Comparison of ENCODE assay signal across 8 cellular contexts in the genomic region with DNA sequence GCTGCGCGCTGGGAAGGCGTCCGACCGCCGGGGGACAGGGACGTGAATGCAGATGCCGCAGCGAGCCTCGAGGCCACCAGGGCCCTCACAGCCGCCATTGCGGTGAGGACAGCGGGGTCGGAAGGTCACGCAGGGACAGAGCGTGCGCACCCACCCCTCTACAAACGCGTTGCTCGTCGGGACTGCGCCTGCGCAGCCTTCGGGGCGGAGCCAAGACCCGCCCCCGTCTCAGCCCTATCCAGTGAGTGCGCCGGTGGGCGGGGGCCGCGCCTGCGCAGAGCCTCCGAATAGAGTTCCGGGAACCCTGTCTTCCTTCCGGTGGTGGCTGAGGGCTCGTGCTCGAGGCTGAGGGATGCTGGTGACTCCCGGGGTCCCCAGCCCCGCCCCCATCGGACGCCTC.
DNase-seq lines count a peak whose midpoint lies in the region; ATAC-seq and TF ChIP-seq lines count a peak whose summit lies in the region.
"Not testable (repeated sequence)": the region's sequence is repeated elsewhere in the genome, so short reads cannot be mapped to it uniquely, and the experiment has no call there.

No MANE protein-coding gene starts in this region.

- not testable (repeated sequence) for H3K27ac ChIP-seq in KMS-11; iPS-18a (ENCODE audit: low read length)

- peak overlapping the region; percentile 22; the same call in 1 of the 2 replicates for H3K9ac ChIP-seq in KMS-11
- not testable (repeated sequence) for H3K9ac ChIP-seq in iPS-18a (ENCODE audit: low read length)

- H3K27me3 Mint-ChIP-seq in stimulated activated naive CD8-positive, alpha-beta T cell treated with anti-CD3 and anti-CD28 coated beads, Interleukin-15, amount 100 ng/mL, for 72 hours: not testable (repeated sequence)

- not testable (repeated sequence) for H2AFZ ChIP-seq in KMS-11 (ENCODE audit: low read depth)

- not testable (repeated sequence) for H3K36me3 ChIP-seq in KMS-11 (ENCODE audit: insufficient read depth); iPS-18a (ENCODE audit: control insufficient read depth, low read depth, low read length)

- H3K4me3 Mint-ChIP-seq in stimulated activated naive CD8-positive, alpha-beta T cell treated with anti-CD3 and anti-CD28 coated beads, Interleukin-15, amount 100 ng/mL, for 72 hours: peak overlapping the region; percentile 12 to 57

- H3K4me1 Mint-ChIP-seq in stimulated activated naive CD8-positive, alpha-beta T cell treated with anti-CD3 and anti-CD28 coated beads, Interleukin-15, amount 100 ng/mL, for 72 hours: not testable (repeated sequence)

- H4K20me1 ChIP-seq in KMS-11 (ENCODE audit: insufficient read depth): not testable (repeated sequence)

- H3K79me2 ChIP-seq in KMS-11 (ENCODE audit: insufficient read depth, low read depth): not testable (repeated sequence)

- not testable (repeated sequence) for H3K9me3 ChIP-seq in iPS-18a (ENCODE audit: control insufficient read depth, low read depth, low read length)

- not testable (repeated sequence) for H3K27ac Mint-ChIP-seq in stimulated activated naive CD8-positive, alpha-beta T cell treated with anti-CD3 and anti-CD28 coated beads, Interleukin-15, amount 100 ng/mL, for 72 hours

- H3K4me3 ChIP-seq in KMS-11 (IDR thresholded peaks at IDR 0.05; ENCODE audit: insufficient read depth, low read depth, low read length): not testable (repeated sequence)
- H3K4me3 ChIP-seq in cardiac fibroblast (replicated peaks in 1 of 2; ENCODE audit: low read depth in 2 of 2, low read length in 2 of 2) (peak overlapping the region; percentile 29 to 46), iPS-18a (ENCODE audit: low read length) (peak overlapping the region; percentile 30)

- H3K27me3 ChIP-seq in KMS-11 (ENCODE audit: insufficient read depth, low read depth); iPS-18a (ENCODE audit: control insufficient read depth, insufficient read depth, low read length): not testable (repeated sequence)

- peak; percentile 98 for DNase-seq in activated CD4-positive, alpha-beta T cell treated with anti-CD3 and anti-CD28 coated beads, Interleukin-2, amount 50 U/mL, for 48 hours
- DNase-seq in cardiac fibroblast (ENCODE audit: low read depth in 2 of 2): peak; percentile 70 to 87
- peak; percentile 35 for DNase-seq in pulmonary artery endothelial cell (ENCODE audit: low read depth, low spot score)
- DNase-seq in stimulated activated naive CD8-positive, alpha-beta T cell treated with anti-CD3 and anti-CD28 coated beads, Interleukin-15, amount 100 ng/mL, for 72 hours: peak; percentile 98 to 99

- not testable (repeated sequence) for TF ChIP-seq CTCF in KMS-11 (conservative IDR thresholded peaks at IDR 0.05; ENCODE audit: low read depth, low read length); cardiac fibroblast (IDR thresholded peaks at IDR 0.05; ENCODE audit: low read depth, low read length)

- H3K9me3 Mint-ChIP-seq in stimulated activated naive CD8-positive, alpha-beta T cell treated with anti-CD3 and anti-CD28 coated beads, Interleukin-15, amount 100 ng/mL, for 72 hours: not testable (repeated sequence)

- not testable (repeated sequence) for H3K4me2 ChIP-seq in KMS-11

- ATAC-seq in GM18498 (IDR thresholded peaks at IDR 0.05; ENCODE audit: unreplicated experiment) (peak; percentile 92), HG02571 (IDR thresholded peaks at IDR 0.05; ENCODE audit: unreplicated experiment) (peak; percentile 85)
- ATAC-seq in stimulated activated naive CD8-positive, alpha-beta T cell treated with anti-CD3 and anti-CD28 coated beads, Interleukin-15, amount 100 ng/mL, for 72 hours: peak; percentile 90

- H3K4me1 ChIP-seq in KMS-11 (ENCODE audit: low read depth, poor library complexity, severe bottlenecking); iPS-18a (ENCODE audit: control insufficient read depth, low read depth, low read length): not testable (repeated sequence)

Comparison
In these comparisons a context has a peak if more than half of its experiments do, and no peak if none do; other contexts are left out.
1. DNase-seq: peak in every context shown above with its lines; median percentile 98 in stimulated activated naive CD8-positive, alpha-beta T cell treated with anti-CD3 and anti-CD28 coated beads, Interleukin-15, amount 100 ng/mL, for 72 hours; 98 in activated CD4-positive, alpha-beta T cell treated with anti-CD3 and anti-CD28 coated beads, Interleukin-2, amount 50 U/mL, for 48 hours; 78 in cardiac fibroblast; 35 in pulmonary artery endothelial cell.